In the genomic region with DNA sequence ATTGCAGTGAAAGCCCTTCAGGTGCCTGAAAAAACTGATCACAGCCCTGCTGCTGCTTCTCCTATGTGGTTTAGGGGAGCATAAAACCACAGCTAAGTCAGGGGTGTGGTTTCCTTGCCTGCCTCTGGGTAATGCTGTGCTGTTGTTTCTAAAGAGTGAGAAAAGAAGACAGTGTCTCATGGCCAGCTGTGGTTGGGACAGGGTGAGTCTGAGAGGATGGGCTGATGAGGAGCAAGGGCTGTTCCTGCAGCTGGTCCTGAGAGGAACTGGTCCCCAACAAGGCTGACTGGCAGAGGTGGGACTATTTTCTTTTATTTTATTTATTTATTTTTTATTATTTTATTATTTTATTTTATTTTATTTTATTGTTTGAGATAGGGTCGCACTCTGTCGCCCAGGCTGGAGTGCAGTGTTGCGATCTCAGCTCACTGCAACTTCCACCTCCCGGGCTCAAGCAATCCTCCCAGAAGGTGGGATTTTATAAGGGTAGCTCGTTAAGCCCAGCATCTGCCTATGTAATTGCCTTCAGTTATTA, we compare ENCODE assay signal across 15 cellular contexts.
DNase-seq lines count a peak whose midpoint lies in the region; ATAC-seq and TF ChIP-seq lines count a peak whose summit lies in the region.
"Had no signal": no experiment of that assay in that cellular context is flagged by ENCODE, and none has a peak within 500 bp of the region (broad histone marks: within the 10 kb centered on the region; RNA-seq: fewer than 3 reads in every experiment).

No MANE protein-coding gene starts in this region.

- H3K4me3 Mint-ChIP-seq in activated naive CD4-positive, alpha-beta T cell treated with anti-CD3 and anti-CD28 coated beads, Interleukin-2, amount 10 ng/mL, durations not matched to agents 7 days and 5 days = no peak overlapping the region
- H3K4me3 Mint-ChIP-seq in activated naive CD4-positive, alpha-beta T cell treated with anti-CD3 and anti-CD28 coated beads for 36 hours = no peak overlapping the region
- H3K4me3 Mint-ChIP-seq in stimulated activated effector memory CD8-positive, alpha-beta T cell treated with anti-CD3 and anti-CD28 coated beads, Interleukin-12 subunit alpha, Interleukin-12 subunit beta, amount 100 ng/mL, for 72 hours = no peak overlapping the region
- H3K4me3 Mint-ChIP-seq: activated CD4-positive, alpha-beta memory T cell treated with anti-CD3 and anti-CD28 coated beads for 36 hours; mesothelial cell of epicardium; stimulated activated naive B cell treated with anti-CD40 and anti-IgM and Interleukin-4, amounts not matched to agents 10 μg/mL and 1 μg/mL and 100 μg/mL, for 72 hours had no signal

- H3K36me3 Mint-ChIP-seq in activated naive CD4-positive, alpha-beta T cell treated with anti-CD3 and anti-CD28 coated beads, Interleukin-2, amount 10 ng/mL, durations not matched to agents 7 days and 5 days = no peaks in the 10 kb centered on the region
- no peaks in the 10 kb centered on the region for H3K36me3 Mint-ChIP-seq in activated naive CD4-positive, alpha-beta T cell treated with anti-CD3 and anti-CD28 coated beads for 36 hours (ENCODE audit: low read depth)
- no peaks in the 10 kb centered on the region for H3K36me3 Mint-ChIP-seq in stimulated activated effector memory CD8-positive, alpha-beta T cell treated with anti-CD3 and anti-CD28 coated beads, Interleukin-12 subunit alpha, Interleukin-12 subunit beta, amount 100 ng/mL, for 72 hours
- H3K36me3 Mint-ChIP-seq: activated CD4-positive, alpha-beta memory T cell treated with anti-CD3 and anti-CD28 coated beads for 36 hours; mesothelial cell of epicardium; stimulated activated naive B cell treated with anti-CD40 and anti-IgM and Interleukin-4, amounts not matched to agents 10 μg/mL and 1 μg/mL and 100 μg/mL, for 72 hours had no signal

- H3K4me1 ChIP-seq in heart right ventricle = peaks cover 0 to 38% (median 0%) of the 10 kb centered on the region in 9 donors
- H3K4me1 ChIP-seq: vagina had no signal

- no peak for TF ChIP-seq CTCF in heart right ventricle (IDR thresholded peaks at IDR 0.05)

- no peak overlapping the region for H3K27ac ChIP-seq in heart right ventricle
- H3K27ac ChIP-seq: vagina had no signal

- no peaks in the 10 kb centered on the region for H3K36me3 ChIP-seq in heart right ventricle
- H3K36me3 ChIP-seq: vagina had no signal

- WGBS in heart right ventricle, 2 donors = 88 to 92% methylated on average over 5 of the region's 5 CpGs

- H3K9me3 ChIP-seq in heart right ventricle = no peaks in the 10 kb centered on the region
- H3K9me3 ChIP-seq: vagina had no signal

- H3K27me3 ChIP-seq in heart right ventricle = no peaks in the 10 kb centered on the region
- H3K27me3 ChIP-seq: vagina had no signal

- H3K4me1 Mint-ChIP-seq in activated naive CD4-positive, alpha-beta T cell treated with anti-CD3 and anti-CD28 coated beads, Interleukin-2, amount 10 ng/mL, durations not matched to agents 7 days and 5 days = peaks cover 4% of the 10 kb centered on the region
- H3K4me1 Mint-ChIP-seq in activated naive CD4-positive, alpha-beta T cell treated with anti-CD3 and anti-CD28 coated beads for 36 hours (ENCODE audit: low read depth) = no peaks in the 10 kb centered on the region
- peaks cover 14% of the 10 kb centered on the region for H3K4me1 Mint-ChIP-seq in stimulated activated effector memory CD8-positive, alpha-beta T cell treated with anti-CD3 and anti-CD28 coated beads, Interleukin-12 subunit alpha, Interleukin-12 subunit beta, amount 100 ng/mL, for 72 hours

- intact Hi-C loops in activated naive CD4-positive, alpha-beta T cell treated with anti-CD3 and anti-CD28 coated beads for 36 hours (cut with micrococcal nuclease) = no loop called here
- intact Hi-C loops in heart right ventricle (cut with DNase I) = no loop called here

- CTCF ChIA-PET in activated naive CD4-positive, alpha-beta T cell treated with anti-CD3 and anti-CD28 coated beads, Interleukin-2, amount 10 ng/mL, durations not matched to agents 7 days and 5 days (lab: Charles Lee) = no interaction called here
- CTCF ChIA-PET in activated naive CD4-positive, alpha-beta T cell treated with anti-CD3 and anti-CD28 coated beads for 36 hours (lab: Charles Lee) = no interaction called here

- no peak overlapping the region for H3K4me3 ChIP-seq in heart right ventricle
- H3K4me3 ChIP-seq: vagina had no signal

- no peaks in the 10 kb centered on the region for H3K27me3 Mint-ChIP-seq in activated naive CD4-positive, alpha-beta T cell treated with anti-CD3 and anti-CD28 coated beads, Interleukin-2, amount 10 ng/mL, durations not matched to agents 7 days and 5 days
- H3K27me3 Mint-ChIP-seq in activated naive CD4-positive, alpha-beta T cell treated with anti-CD3 and anti-CD28 coated beads for 36 hours (ENCODE audit: low read depth) = peaks cover 12% of the 10 kb centered on the region

- DNase-seq in activated naive CD4-positive, alpha-beta T cell treated with anti-CD3 and anti-CD28 coated beads, Interleukin-2, amount 10 ng/mL, durations not matched to agents 7 days and 5 days = peak; percentile 24
- no peak for DNase-seq in activated naive CD4-positive, alpha-beta T cell treated with anti-CD3 and anti-CD28 coated beads for 36 hours
- DNase-seq in RPMI7951 (ENCODE audit: low read depth) (peak; percentile 61), A172 (ENCODE audit: low spot score) (no peak), heart right ventricle (no peak), putamen (ENCODE audit: low spot score) (no peak)
- no peak for DNase-seq in stimulated activated effector memory CD8-positive, alpha-beta T cell treated with anti-CD3 and anti-CD28 coated beads, Interleukin-12 subunit alpha, Interleukin-12 subunit beta, amount 100 ng/mL, for 72 hours (ENCODE audit: low spot score in 2 of 2)
- DNase-seq: activated CD4-positive, alpha-beta memory T cell treated with anti-CD3 and anti-CD28 coated beads for 36 hours; activated naive CD4-positive, alpha-beta T cell treated with anti-CD3 and anti-CD28 coated beads, Interleukin-2, amount 50 U/mL, for 16 hours; NCI-H2029; stimulated activated CD4-positive, alpha-beta T cell treated with anti-CD3 and anti-CD28 coated beads, Interleukin-2, amount 100 ng/mL, for 24 hours; stimulated activated naive B cell treated with anti-CD40 and anti-IgM and Interleukin-4, amounts not matched to agents 10 μg/mL and 1 μg/mL and 100 μg/mL, for 72 hours had no signal

- no peak overlapping the region for H3K27ac Mint-ChIP-seq in activated naive CD4-positive, alpha-beta T cell treated with anti-CD3 and anti-CD28 coated beads, Interleukin-2, amount 10 ng/mL, durations not matched to agents 7 days and 5 days
- H3K27ac Mint-ChIP-seq in activated naive CD4-positive, alpha-beta T cell treated with anti-CD3 and anti-CD28 coated beads for 36 hours = no peak overlapping the region
- no peak overlapping the region for H3K27ac Mint-ChIP-seq in stimulated activated effector memory CD8-positive, alpha-beta T cell treated with anti-CD3 and anti-CD28 coated beads, Interleukin-12 subunit alpha, Interleukin-12 subunit beta, amount 100 ng/mL, for 72 hours
- H3K27ac Mint-ChIP-seq: activated CD4-positive, alpha-beta memory T cell treated with anti-CD3 and anti-CD28 coated beads for 36 hours; mesothelial cell of epicardium; stimulated activated naive B cell treated with anti-CD40 and anti-IgM and Interleukin-4, amounts not matched to agents 10 μg/mL and 1 μg/mL and 100 μg/mL, for 72 hours had no signal

- H3K9me3 Mint-ChIP-seq in activated naive CD4-positive, alpha-beta T cell treated with anti-CD3 and anti-CD28 coated beads, Interleukin-2, amount 10 ng/mL, durations not matched to agents 7 days and 5 days = no peaks in the 10 kb centered on the region
- H3K9me3 Mint-ChIP-seq in activated naive CD4-positive, alpha-beta T cell treated with anti-CD3 and anti-CD28 coated beads for 36 hours = no peaks in the 10 kb centered on the region
- H3K9me3 Mint-ChIP-seq in stimulated activated effector memory CD8-positive, alpha-beta T cell treated with anti-CD3 and anti-CD28 coated beads, Interleukin-12 subunit alpha, Interleukin-12 subunit beta, amount 100 ng/mL, for 72 hours = no peaks in the 10 kb centered on the region
- H3K9me3 Mint-ChIP-seq: activated CD4-positive, alpha-beta memory T cell treated with anti-CD3 and anti-CD28 coated beads for 36 hours; mesothelial cell of epicardium; stimulated activated naive B cell treated with anti-CD40 and anti-IgM and Interleukin-4, amounts not matched to agents 10 μg/mL and 1 μg/mL and 100 μg/mL, for 72 hours had no signal

- ATAC-seq in HG02870 (IDR thresholded peaks at IDR 0.05; ENCODE audit: unreplicated experiment) (peak; percentile 70), heart right ventricle (no peak)
- peak; percentile 83 for ATAC-seq in stimulated activated effector memory CD8-positive, alpha-beta T cell treated with anti-CD3 and anti-CD28 coated beads, Interleukin-12 subunit alpha, Interleukin-12 subunit beta, amount 100 ng/mL, for 72 hours

Comparison
In these comparisons a context has a peak if more than half of its experiments do, and no peak if none do; other contexts are left out.
1. DNase-seq: peak in activated naive CD4-positive, alpha-beta T cell treated with anti-CD3 and anti-CD28 coated beads, Interleukin-2, amount 10 ng/mL, durations not matched to agents 7 days and 5 days (single experiment) and RPMI7951 (single experiment); none in activated naive CD4-positive, alpha-beta T cell treated with anti-CD3 and anti-CD28 coated beads for 36 hours (single experiment), stimulated activated effector memory CD8-positive, alpha-beta T cell treated with anti-CD3 and anti-CD28 coated beads, Interleukin-12 subunit alpha, Interleukin-12 subunit beta, amount 100 ng/mL, for 72 hours (0 of 2), A172 (single experiment), heart right ventricle (0 of 2) and putamen (single experiment).
2. ATAC-seq: peak in HG02870 (single experiment) and stimulated activated effector memory CD8-positive, alpha-beta T cell treated with anti-CD3 and anti-CD28 coated beads, Interleukin-12 subunit alpha, Interleukin-12 subunit beta, amount 100 ng/mL, for 72 hours (single experiment); none in heart right ventricle (0 of 8).